ENCODE assay signal across 8 cellular contexts in genomic region chr5:136192526-136193395, GRCh38. TPM values are rescaled to one million over a fixed set of nuclear protein-coding genes. Genes with fewer than 3 reads are reported as not detected.
DNase-seq lines count a peak whose midpoint lies in the region; ATAC-seq, FAIRE-seq and TF ChIP-seq lines count a peak whose summit lies in the region.

Gene SMIM32 (minus strand): TSS chr5:136193162. CDS start chr5:136192524, 638 bp downstream.

- TF ChIP-seq EP300 in upper lobe of left lung (IDR thresholded peaks at IDR 0.05): no peak

- no peak for TF ChIP-seq CTCF in upper lobe of left lung (IDR thresholded peaks at IDR 0.05)

- peak; percentile 52 for DNase-seq in activated CD8-positive, alpha-beta memory T cell treated with anti-CD3 and anti-CD28 coated beads for 24 hours
- DNase-seq in activated CD8-positive, alpha-beta memory T cell treated with anti-CD3 and anti-CD28 coated beads, Interleukin-2, amount 50 U/mL, for 4 hours: no peak
- peak; percentile 37 for DNase-seq in dermis blood vessel endothelial cell
- peak; percentile 16 to 34 for DNase-seq in lung microvascular endothelial cell (ENCODE audit: low read depth in 2 of 2)
- DNase-seq in upper lobe of left lung: peak in 1 of 2 donors; percentile 86
- no peak for DNase-seq in H54 (ENCODE audit: insufficient read length, low spot score)

- peak within 1 kb of the TSS in 3 of 4 donors; percentile 15 to 37 (median 36) for H3K4me3 ChIP-seq in upper lobe of left lung

- H3K4me1 ChIP-seq in upper lobe of left lung: peaks cover 19 to 29% (median 20%) of the 10 kb centered on the region in 4 donors

- FAIRE-seq in H54 (lab: Jason Lieb, UNC): no peak

- no peak for TF ChIP-seq POLR2A in upper lobe of left lung (IDR thresholded peaks at IDR 0.05)
- no peak for TF ChIP-seq POLR2A in H54 (IDR thresholded peaks at IDR 0.05; ENCODE audit: low read depth, low read length)

- H3K27me3 ChIP-seq in upper lobe of left lung: peaks cover 0 to 23% (median 11%) of the 10 kb centered on the region in 4 donors

- H3K27ac ChIP-seq in upper lobe of left lung: no peak within 1 kb of the TSS

- no peaks in the 10 kb centered on the region for H3K9me3 ChIP-seq in upper lobe of left lung

- ATAC-seq in upper lobe of left lung (ENCODE audit: low FRiP score in 2 of 2) (peak in 1 of 2 donors; percentile 18), GM21529 (IDR thresholded peaks at IDR 0.05; ENCODE audit: unreplicated experiment) (no peak), HG03460 (IDR thresholded peaks at IDR 0.05; ENCODE audit: unreplicated experiment) (no peak)

- 1 to 2% methylated on average over 17 to 37 of the region's 82 CpGs for WGBS in upper lobe of left lung, 2 donors

- peaks cover 0 to 7% (median 0%) of the 10 kb centered on the region in 4 donors for H3K36me3 ChIP-seq in upper lobe of left lung

RNA-seq across cellular contexts. Expression of gene SMIM32, which starts in this region (rescaled TPM):
- total RNA-seq in dermis blood vessel endothelial cell (not detected in 2 replicates), lung microvascular endothelial cell (not detected in 2 replicates), upper lobe of left lung (not detected)

Comparison
In these comparisons a context has a peak if more than half of its experiments do, and no peak if none do; other contexts are left out.
1. Peak in DNase-seq in dermis blood vessel endothelial cell; RNA of the gene not detected or under 1 TPM.
2. Peak in DNase-seq in lung microvascular endothelial cell; RNA of the gene not detected or under 1 TPM.